In the genomic region with DNA sequence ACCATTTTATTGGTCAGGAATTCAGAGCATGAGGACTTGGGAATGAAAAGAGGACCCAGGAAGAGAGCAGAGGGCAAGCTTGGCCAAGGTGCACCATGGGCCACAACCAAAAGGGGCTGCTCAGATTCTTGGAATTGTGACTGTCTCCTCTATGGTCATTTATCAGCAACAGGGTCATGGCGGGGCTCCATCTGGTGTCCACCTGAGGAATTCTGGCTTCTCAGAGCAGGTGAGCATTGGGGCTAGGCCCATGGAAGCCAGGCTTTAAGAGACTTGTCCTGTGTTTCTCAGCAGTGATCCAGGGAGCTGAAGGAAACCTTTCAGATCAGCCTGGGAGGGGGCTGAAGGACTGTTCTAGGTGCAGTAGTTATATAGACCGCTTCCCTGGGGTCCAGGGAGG, we compare ENCODE assay signal across 10 cellular contexts. TPM values are rescaled to one million over a fixed set of nuclear protein-coding genes. Genes with fewer than 3 reads are reported as not detected.
DNase-seq lines count a peak whose midpoint lies in the region; ATAC-seq and TF ChIP-seq lines count a peak whose summit lies in the region.
"Had no signal": no experiment of that assay in that cellular context is flagged by ENCODE, and none has a peak within 500 bp of the region (broad histone marks: within the 10 kb centered on the region; RNA-seq: fewer than 3 reads in every experiment).

No MANE protein-coding gene starts in this region.

- H3K4me1 Mint-ChIP-seq in activated naive CD8-positive, alpha-beta T cell (ENCODE audit: low read depth) = peaks cover 34% of the 10 kb centered on the region
- peaks cover 37% of the 10 kb centered on the region for H3K4me1 Mint-ChIP-seq in activated naive CD8-positive, alpha-beta T cell treated with anti-CD3 and anti-CD28 coated beads, Interleukin-2, amount 50 U/mL, for 24 hours

- no peaks in the 10 kb centered on the region for H3K36me3 ChIP-seq in transverse colon
- H3K36me3 ChIP-seq: adrenal gland had no signal

- in situ Hi-C loops in transverse colon (cut with MboI; ENCODE audit: low pct_ligation_motif_present in 1 of 4, low pct_unique_long_range_greater_than_20kb in 1 of 4, low sequenced_read_pairs in 3 of 4) = no loop called here

- POLR2A ChIA-PET in RWPE1 (lab: Yijun Ruan, JAX; ENCODE audit: low non-redundant PET) = no interaction called here

- no peak for TF ChIP-seq POLR2A in transverse colon (IDR thresholded peaks at IDR 0.05)

- H3K27ac Mint-ChIP-seq in activated naive CD8-positive, alpha-beta T cell = no peak overlapping the region
- H3K27ac Mint-ChIP-seq in activated naive CD8-positive, alpha-beta T cell treated with anti-CD3 and anti-CD28 coated beads, Interleukin-2, amount 50 U/mL, for 24 hours = no peak overlapping the region

- peak overlapping the region; percentile 7 for H3K4me3 Mint-ChIP-seq in activated naive CD8-positive, alpha-beta T cell
- no peak overlapping the region for H3K4me3 Mint-ChIP-seq in activated naive CD8-positive, alpha-beta T cell treated with anti-CD3 and anti-CD28 coated beads, Interleukin-2, amount 50 U/mL, for 24 hours

- no peaks in the 10 kb centered on the region for H3K36me3 Mint-ChIP-seq in activated naive CD8-positive, alpha-beta T cell
- H3K36me3 Mint-ChIP-seq in activated naive CD8-positive, alpha-beta T cell treated with anti-CD3 and anti-CD28 coated beads, Interleukin-2, amount 50 U/mL, for 24 hours (ENCODE audit: low read depth) = peaks cover 2% of the 10 kb centered on the region

- no peak for TF ChIP-seq CTCF in RWPE1 (conservative IDR thresholded peaks at IDR 0.05; ENCODE audit: low read depth)
- TF ChIP-seq CTCF in transverse colon (IDR thresholded peaks at IDR 0.05) = no peak

- CTCF ChIA-PET in RWPE1 (lab: Yijun Ruan, JAX) = no interaction called here

- intact Hi-C loops in transverse colon (cut with DNase I; ENCODE audit: low total_unique reads) = loop anchor here (5.0 to 10.0 kb wide), 2 partner anchors 134 to 171 kb away; no protein-coding TSS in a partner anchor

- peaks cover 13 to 58% (median 30%) of the 10 kb centered on the region in 4 donors for H3K4me1 ChIP-seq in transverse colon

- DNase-seq in activated naive CD8-positive, alpha-beta T cell treated with anti-CD3 and anti-CD28 coated beads, Interleukin-2, amount 50 U/mL, for 24 hours = no peak
- DNase-seq in RWPE1 (ENCODE audit: low spot score) = peak; percentile 8
- peak; percentile 25 for DNase-seq in left kidney (ENCODE audit: low read depth, low spot score)
- DNase-seq in transverse colon = no peak
- no peak for DNase-seq in NCI-H2081 treated with DMSO at 0.1 percent for 48 hours (lab: John Stamatoyannopoulos, UW)
- DNase-seq in NCI-H510A treated with DMSO at 0.1 percent for 48 hours (lab: John Stamatoyannopoulos, UW) = no peak
- DNase-seq: NCI-H1105 had no signal

- H3K27ac ChIP-seq in RWPE1 (peak overlapping the region; percentile 64), transverse colon (peak overlapping the region; percentile 88 to 94 (median 92))
- H3K27ac ChIP-seq: adrenal gland had no signal

- H3K9me3 ChIP-seq in transverse colon = no peaks in the 10 kb centered on the region
- H3K9me3 ChIP-seq: adrenal gland had no signal

- WGBS in transverse colon (ENCODE audit: low coverage in 1 of 2), 2 donors = 96 to 100% methylated on average over 1 to 2 of the region's 2 CpGs

- H3K27me3 ChIP-seq in transverse colon = no peaks in the 10 kb centered on the region
- H3K27me3 ChIP-seq: adrenal gland had no signal

- H3K4me3 ChIP-seq in transverse colon = no peak overlapping the region
- H3K4me3 ChIP-seq: adrenal gland had no signal

- no peak for ATAC-seq in activated naive CD8-positive, alpha-beta T cell treated with anti-CD3 and anti-CD28 coated beads, Interleukin-2, amount 50 U/mL, for 24 hours
- no peak for ATAC-seq in GM18907 (IDR thresholded peaks at IDR 0.05; ENCODE audit: unreplicated experiment)

- H3K27me3 Mint-ChIP-seq in activated naive CD8-positive, alpha-beta T cell = no peaks in the 10 kb centered on the region
- H3K27me3 Mint-ChIP-seq in activated naive CD8-positive, alpha-beta T cell treated with anti-CD3 and anti-CD28 coated beads, Interleukin-2, amount 50 U/mL, for 24 hours = no peaks in the 10 kb centered on the region

- H3K9me3 Mint-ChIP-seq in activated naive CD8-positive, alpha-beta T cell (ENCODE audit: low read depth) = no peaks in the 10 kb centered on the region
- no peaks in the 10 kb centered on the region for H3K9me3 Mint-ChIP-seq in activated naive CD8-positive, alpha-beta T cell treated with anti-CD3 and anti-CD28 coated beads, Interleukin-2, amount 50 U/mL, for 24 hours

- no peak for TF ChIP-seq EP300 in transverse colon (IDR thresholded peaks at IDR 0.05; ENCODE audit: low read depth)

RNA-seq across cellular contexts. Expression of a gene that starts 2.6 kb away (rescaled TPM):
- total RNA-seq in transverse colon = 10 to 100 TPM; 16.2 to 24.3 (median 20.7) TPM

Comparison
In these comparisons a context has a peak if more than half of its experiments do, and no peak if none do; other contexts are left out.
1. DNase-seq: peak in RWPE1 (single experiment) and left kidney (single experiment); none in activated naive CD8-positive, alpha-beta T cell treated with anti-CD3 and anti-CD28 coated beads, Interleukin-2, amount 50 U/mL, for 24 hours (single experiment), transverse colon (single experiment), NCI-H2081 treated with DMSO at 0.1 percent for 48 hours (single experiment) and NCI-H510A treated with DMSO at 0.1 percent for 48 hours (single experiment).